ENCODE assay signal across 1 cellular context in genomic region chr17:76498886-76499667, GRCh38.
TF ChIP-seq lines count a peak whose summit lies in the region.

No MANE protein-coding gene starts in this region.

TF ChIP-seq in HEK293, 187 proteins besides CTCF, POLR2A, EP300 and RAD21 (continued from another document):
- TF ChIP-seq ZNF324 (tag by site-specific recombination; IDR thresholded peaks at IDR 0.05) (no peak), KLF17 (tag by site-specific recombination; IDR thresholded peaks at IDR 0.05) (peak; percentile 53; the same call in 1 of the 2 replicates), ZNF830 (tag by site-specific recombination; IDR thresholded peaks at IDR 0.05; ENCODE audit: low read depth) (no peak), ZNF639 (tag by site-specific recombination; IDR thresholded peaks at IDR 0.05) (0 out of 2 replicates have a peak, but pooled peaks have one; percentile 33)
